In genomic region chr13:40657961-40658360, GRCh38 we compare ENCODE assay signal across 21 cellular contexts. TPM values are rescaled to one million over a fixed set of nuclear protein-coding genes. Genes with fewer than 3 reads are reported as not detected.
DNase-seq lines count a peak whose midpoint lies in the region; ATAC-seq and TF ChIP-seq lines count a peak whose summit lies in the region.
"Had no signal": no experiment of that assay in that cellular context is flagged by ENCODE, and none has a peak within 500 bp of the region (broad histone marks: within the 10 kb centered on the region; RNA-seq: fewer than 3 reads in every experiment).

No MANE protein-coding gene starts in this region.

- TF ChIP-seq CTCF in KMS-11 (conservative IDR thresholded peaks at IDR 0.05; ENCODE audit: low read depth, low read length), result no peak
- no peak for TF ChIP-seq CTCF in brain microvascular endothelial cell (IDR thresholded peaks at IDR 0.05; ENCODE audit: low read depth, low read length, missing control alignments)
- TF ChIP-seq CTCF in gastrocnemius medialis (IDR thresholded peaks at IDR 0.05 in 4 of 5, conservative IDR thresholded peaks at IDR 0.05 in 1 of 5), result no peak
- no peak for TF ChIP-seq CTCF in left lung (IDR thresholded peaks at IDR 0.05)

- H3K27ac ChIP-seq in KMS-11 (peak overlapping the region; percentile 40; the same call in 1 of the 2 replicates), brain microvascular endothelial cell (no peak overlapping the region), gastrocnemius medialis (peak overlapping the region; percentile 96 to 99 (median 98)), left lung (no peak overlapping the region)
- H3K27ac ChIP-seq: ascending aorta, pancreas, PC-9, skin epidermis, VCaP had no signal

- no peak for TF ChIP-seq POLR2A in gastrocnemius medialis (IDR thresholded peaks at IDR 0.05)

- peaks cover 97% of the 10 kb centered on the region for H3K79me2 ChIP-seq in KMS-11 (ENCODE audit: insufficient read depth, low read depth)

- H3K27me3 Mint-ChIP-seq in activated T-cell treated with anti-CD3 and anti-CD28 coated beads, Interleukin-2, amount 50 U/mL, for 4 hours (ENCODE audit: low read depth), result no peaks in the 10 kb centered on the region

- peak overlapping the region; percentile 24 for H3K4me3 Mint-ChIP-seq in activated T-cell treated with anti-CD3 and anti-CD28 coated beads, Interleukin-2, amount 50 U/mL, for 4 hours

- no peaks in the 10 kb centered on the region for H4K20me1 ChIP-seq in KMS-11 (ENCODE audit: insufficient read depth)

- in situ Hi-C loops in brain microvascular endothelial cell (cut with HindIII; ENCODE audit: low pct_ligation_motif_present, low sequenced_read_pairs) (no loop called here), gastrocnemius medialis (cut with MboI; ENCODE audit: low sequenced_read_pairs in 4 of 4) (loop anchor here in 2 of 4 donors (25.0 kb wide), 2 partner anchors 121 to 421 kb away; no protein-coding TSS in a partner anchor)

- H3K4me1 ChIP-seq in KMS-11 (ENCODE audit: low read depth, poor library complexity, severe bottlenecking) (peaks cover 68% of the 10 kb centered on the region), gastrocnemius medialis (peaks cover 85 to 86% of the 10 kb centered on the region in 2 donors), left lung (peaks cover 29 to 57% of the 10 kb centered on the region in 2 donors)

- H3K4me2 ChIP-seq in KMS-11, result peak overlapping the region; percentile 45; the same call in 1 of the 2 replicates
- H3K4me2 ChIP-seq: PC-9 had no signal

- intact Hi-C loops in gastrocnemius medialis (cut with DNase I; ENCODE audit: low total_unique reads), result loop anchor here (1.0 kb wide), 1 partner anchor 12 kb away; no protein-coding TSS in a partner anchor
- intact Hi-C loops in left lung (cut with DNase I), result no loop called here

- DNase-seq in activated T-cell treated with anti-CD3 and anti-CD28 coated beads, Interleukin-2, amount 50 U/mL, for 4 hours, result no peak
- no peak for DNase-seq in activated T-cell treated with anti-CD3 and anti-CD28 coated beads, Interleukin-2, amount 50 U/mL, for 48 hours
- peak; percentile 34 for DNase-seq in brain microvascular endothelial cell
- DNase-seq in gastrocnemius medialis, result no peak
- DNase-seq in amniotic stem cell (lab: John Stamatoyannopoulos, UW), result no peak
- no peak for DNase-seq in left lung
- DNase-seq in stimulated activated CD8-positive, alpha-beta memory T cell treated with anti-CD3 and anti-CD28 coated beads, Interleukin-4, amount 100 ng/mL, for 48 hours, result no peak
- DNase-seq: activated CD8-positive, alpha-beta memory T cell treated with anti-CD3 and anti-CD28 coated beads, Interleukin-2, amount 50 U/mL, for 4 hours; GF-D8; heart left ventricle; kidney; NCI-H1694; NCI-H524 treated with DMSO at 0.1 percent for 48 hours; pancreas; PC-9; stimulated activated naive CD4-positive, alpha-beta T cell treated with Interleukin-2 at 50 U/mL for 16 hours had no signal

- no peak overlapping the region for H3K9ac ChIP-seq in KMS-11

- H3K9me3 Mint-ChIP-seq in activated T-cell treated with anti-CD3 and anti-CD28 coated beads, Interleukin-2, amount 50 U/mL, for 4 hours, result peaks cover 4% of the 10 kb centered on the region

- no peak overlapping the region for H2AFZ ChIP-seq in KMS-11 (ENCODE audit: low read depth)
- H2AFZ ChIP-seq: PC-9 had no signal

- H3K36me3 ChIP-seq in KMS-11 (ENCODE audit: insufficient read depth) (no peaks in the 10 kb centered on the region), brain microvascular endothelial cell (replicated peaks) (no peaks in the 10 kb centered on the region), gastrocnemius medialis (no peaks in the 10 kb centered on the region), left lung (no peaks in the 10 kb centered on the region)
- H3K36me3 ChIP-seq: ascending aorta, heart left ventricle, pancreas had no signal

- no peaks in the 10 kb centered on the region for H3K9me3 ChIP-seq in gastrocnemius medialis
- no peaks in the 10 kb centered on the region for H3K9me3 ChIP-seq in left lung
- H3K9me3 ChIP-seq: ascending aorta, heart left ventricle, pancreas had no signal

- peaks cover 27% of the 10 kb centered on the region for H3K36me3 Mint-ChIP-seq in activated T-cell treated with anti-CD3 and anti-CD28 coated beads, Interleukin-2, amount 50 U/mL, for 4 hours (ENCODE audit: insufficient read depth)

- no peaks in the 10 kb centered on the region for H3K27me3 ChIP-seq in KMS-11 (ENCODE audit: insufficient read depth, low read depth)
- H3K27me3 ChIP-seq in brain microvascular endothelial cell (replicated peaks), result no peaks in the 10 kb centered on the region
- no peaks in the 10 kb centered on the region for H3K27me3 ChIP-seq in gastrocnemius medialis
- no peaks in the 10 kb centered on the region for H3K27me3 ChIP-seq in left lung
- H3K27me3 ChIP-seq: ascending aorta, heart left ventricle, pancreas had no signal

- peaks cover 92% of the 10 kb centered on the region for H3K4me1 Mint-ChIP-seq in activated T-cell treated with anti-CD3 and anti-CD28 coated beads, Interleukin-2, amount 50 U/mL, for 4 hours (ENCODE audit: low read depth)

- H3K4me3 ChIP-seq in KMS-11 (IDR thresholded peaks at IDR 0.05; ENCODE audit: insufficient read depth, low read depth, low read length) (no peak overlapping the region), brain microvascular endothelial cell (ENCODE audit: low read depth, low read length) (no peak overlapping the region), gastrocnemius medialis (peak overlapping the region in 2 of 4 donors; percentile 2 to 12), left lung (no peak overlapping the region)
- H3K4me3 ChIP-seq: ascending aorta, heart left ventricle, pancreas, PC-9, skin epidermis had no signal

- no peak for ATAC-seq in activated T-cell treated with anti-CD3 and anti-CD28 coated beads, Interleukin-2, amount 50 U/mL, for 4 hours
- no peak for ATAC-seq in gastrocnemius medialis
- no peak for ATAC-seq in left lung
- ATAC-seq: esophagus mucosa, pancreas had no signal

RNA-seq across cellular contexts. Expression of gene FOXO1, which starts 8.5 kb away (rescaled TPM):
- 10 to 100 TPM; 61.1 to 64.0 (median 62.7) TPM for total RNA-seq in activated T-cell treated with anti-CD3 and anti-CD28 coated beads, Interleukin-2, amount 50 U/mL, for 4 hours
- total RNA-seq in gastrocnemius medialis (100 to 1,000 TPM; 117 to 250 (median 159) TPM), left lung (10 to 100 TPM; 19.3 to 24.0 TPM)

Comparison
In these comparisons a context has a peak if more than half of its experiments do, and no peak if none do; other contexts are left out.
1. H3K27ac ChIP-seq: peak in KMS-11 (single experiment) and gastrocnemius medialis (4 of 4); none in brain microvascular endothelial cell (single experiment) and left lung (0 of 2).